In genomic region chr3:127816783-127817182, GRCh38 we compare ENCODE assay signal across 15 cellular contexts. TPM values are rescaled to one million over a fixed set of nuclear protein-coding genes. Genes with fewer than 3 reads are reported as not detected.
DNase-seq lines count a peak whose midpoint lies in the region; ATAC-seq, FAIRE-seq and TF ChIP-seq lines count a peak whose summit lies in the region.
"Had no signal": no experiment of that assay in that cellular context is flagged by ENCODE, and none has a peak within 500 bp of the region (broad histone marks: within the 10 kb centered on the region; RNA-seq: fewer than 3 reads in every experiment).

No MANE protein-coding gene starts in this region.

- H3K4me1 ChIP-seq in Caco-2 (peaks cover 76% of the 10 kb centered on the region), kidney (ENCODE audit: control insufficient read depth in 1 of 2, insufficient read depth in 1 of 2, low read depth in 1 of 2, low read length in 2 of 2) (peaks cover 23 to 37% of the 10 kb centered on the region in 2 donors), sigmoid colon (peaks cover 0 to 58% (median 33%) of the 10 kb centered on the region in 4 donors)

- no TSS peak for BruUV-seq in Caco-2 (replicated peaks; lab: Mats Ljungman, UMichigan)

- no peaks in the 10 kb centered on the region for H3K27me3 Mint-ChIP-seq in Caco-2 (ENCODE audit: insufficient read depth, unreplicated experiment)

- no peak for FAIRE-seq in kidney (lab: Jason Lieb, UNC)
- FAIRE-seq: colon, islet of Langerhans had no signal

- no peak for ATAC-seq in HG03097 (IDR thresholded peaks at IDR 0.05; ENCODE audit: low FRiP score, unreplicated experiment)
- ATAC-seq in activated CD4-positive, CD25-positive, alpha-beta regulatory T cell treated with anti-CD3 and anti-CD28 coated beads, Interleukin-2, amount 50 U/mL, for 24 hours: no peak

- DNase-seq in Caco-2: no peak
- peak; percentile 89 for DNase-seq in kidney
- no peak for DNase-seq in sigmoid colon
- no peak for DNase-seq in AG08396 (ENCODE audit: low spot score)
- DNase-seq in Ammon's horn (ENCODE audit: low spot score): no peak
- DNase-seq: activated CD4-positive, CD25-positive, alpha-beta regulatory T cell; activated naive CD8-positive, alpha-beta T cell treated with anti-CD3 and anti-CD28 coated beads, Interleukin-2, amount 10 ng/mL, durations not matched to agents 7 days and 5 days; H9; NCI-H2107 had no signal

- H3K27ac ChIP-seq in angular gyrus (ENCODE audit: low read depth, low read length): peak overlapping the region; percentile 46
- H3K27ac ChIP-seq in kidney (ENCODE audit: low read depth in 2 of 2, low read length in 2 of 2): peak overlapping the region in 1 of 2 donors; percentile 53
- H3K27ac ChIP-seq in sigmoid colon: peak overlapping the region; percentile 6 to 69 (median 45)
- H3K27ac ChIP-seq: neutrophil had no signal

- 25 to 76% methylated on average over 9 of the region's 9 CpGs for WGBS in sigmoid colon, 2 donors

- no peak for TF ChIP-seq POLR2A in sigmoid colon (IDR thresholded peaks at IDR 0.05)

- POLR2A ChIA-PET in Caco-2 (lab: Charles Lee): interaction anchor here (1.0 kb wide), 1 partner anchor 9 kb away, joined by 3 read pairs; no protein-coding TSS in a partner anchor

- intact Hi-C loops in Caco-2 (cut with micrococcal nuclease; ENCODE audit: unreplicated experiment): loop anchor here (2.0 kb wide), 1 partner anchor 26 kb away; no protein-coding TSS in a partner anchor
- intact Hi-C loops in kidney (cut with DNase I): no loop called here
- intact Hi-C loops in sigmoid colon (cut with DNase I): no loop called here

- H3K9me3 Mint-ChIP-seq in Caco-2 (ENCODE audit: unreplicated experiment): no peaks in the 10 kb centered on the region
- H3K9me3 Mint-ChIP-seq: activated naive CD8-positive, alpha-beta T cell treated with anti-CD3 and anti-CD28 coated beads, Interleukin-2, amount 10 ng/mL, durations not matched to agents 7 days and 5 days; H9 had no signal

- TF ChIP-seq CTCF in Caco-2 (IDR thresholded peaks at IDR 0.05; ENCODE audit: insufficient read depth in 1 of 2, low read depth in 1 of 2, low read length in 1 of 2, severe bottlenecking in 1 of 2, unreplicated experiment in 1 of 2) (no peak), kidney (IDR thresholded peaks at IDR 0.05; ENCODE audit: borderline replicate concordance, extremely low read depth, insufficient read depth) (no peak), sigmoid colon (IDR thresholded peaks at IDR 0.05) (no peak)

- CTCF ChIA-PET in Caco-2 (lab: Charles Lee): interaction anchor here (1.3 kb wide), 1 partner anchor 26 kb away, joined by 8 read pairs; no protein-coding TSS in a partner anchor

- peaks cover 40% of the 10 kb centered on the region for H3K4me1 Mint-ChIP-seq in Caco-2 (ENCODE audit: low read depth, unreplicated experiment)

- no peaks in the 10 kb centered on the region for H3K36me3 ChIP-seq in Caco-2 (ENCODE audit: control insufficient read depth, insufficient read depth, low read length)
- peaks cover 3 to 9% of the 10 kb centered on the region in 2 donors for H3K36me3 ChIP-seq in kidney (ENCODE audit: control insufficient read depth in 1 of 2, insufficient read depth in 2 of 2, low read length in 2 of 2)
- peaks cover 7 to 41% (median 12%) of the 10 kb centered on the region in 4 donors for H3K36me3 ChIP-seq in sigmoid colon

- H3K27me3 ChIP-seq in Caco-2 (replicated peaks; ENCODE audit: control insufficient read depth, insufficient read depth, low read length) (no peaks in the 10 kb centered on the region), sigmoid colon (no peaks in the 10 kb centered on the region)
- H3K27me3 ChIP-seq: neutrophil had no signal

- peak overlapping the region; percentile 87 for H3K27ac Mint-ChIP-seq in Caco-2 (ENCODE audit: unreplicated experiment)
- H3K27ac Mint-ChIP-seq: activated naive CD8-positive, alpha-beta T cell treated with anti-CD3 and anti-CD28 coated beads, Interleukin-2, amount 10 ng/mL, durations not matched to agents 7 days and 5 days; H9 had no signal

- H3K9ac ChIP-seq in kidney (ENCODE audit: low read length in 2 of 2): peak overlapping the region in 1 of 2 donors; percentile 23

- H3K4me3 Mint-ChIP-seq in Caco-2 (ENCODE audit: unreplicated experiment): peak overlapping the region; percentile 55
- H3K4me3 Mint-ChIP-seq: activated naive CD8-positive, alpha-beta T cell treated with anti-CD3 and anti-CD28 coated beads, Interleukin-2, amount 10 ng/mL, durations not matched to agents 7 days and 5 days; H9 had no signal

- H3K4me3 ChIP-seq in Caco-2 (ENCODE audit: low read depth, low read length): no peak overlapping the region
- no peak overlapping the region for H3K4me3 ChIP-seq in kidney (ENCODE audit: low read length in 2 of 2)
- no peak overlapping the region for H3K4me3 ChIP-seq in sigmoid colon

- TF ChIP-seq EP300 in sigmoid colon (IDR thresholded peaks at IDR 0.05): no peak

- peaks cover 10% of the 10 kb centered on the region for H3K36me3 Mint-ChIP-seq in Caco-2 (ENCODE audit: insufficient read depth, unreplicated experiment)
- H3K36me3 Mint-ChIP-seq: activated naive CD8-positive, alpha-beta T cell treated with anti-CD3 and anti-CD28 coated beads, Interleukin-2, amount 10 ng/mL, durations not matched to agents 7 days and 5 days had no signal

- no peaks in the 10 kb centered on the region for H3K9me3 ChIP-seq in Caco-2
- H3K9me3 ChIP-seq in kidney (ENCODE audit: control insufficient read depth in 1 of 2, low read length in 2 of 2): no peaks in the 10 kb centered on the region
- no peaks in the 10 kb centered on the region for H3K9me3 ChIP-seq in sigmoid colon
- H3K9me3 ChIP-seq: neutrophil had no signal

RNA-seq across cellular contexts. Expression of gene MGLL, which starts 5.5 kb away (rescaled TPM):
- total RNA-seq in Caco-2 (2022) (7.8 and 8.4 TPM in 2 replicates), kidney (250 TPM), sigmoid colon (10 to 100 TPM; 24.7 to 46.8 (median 35.5) TPM)
- polyA plus RNA-seq in kidney (ENCODE audit: insufficient read depth, low read depth, low replicate concordance) (74.2 TPM), sigmoid colon (100 to 1,000 TPM; 110 to 220 (median 142) TPM)
